ENCODE assay signal across 8 cellular contexts in genomic region chr17:49360796-49361128, GRCh38. TPM values are rescaled to one million over a fixed set of nuclear protein-coding genes. Genes with fewer than 3 reads are reported as not detected.
A peak's percentile ranks its signal among the peaks of the same experiment; 100 is the strongest.
DNase-seq lines count a peak whose midpoint lies in the region; ATAC-seq and TF ChIP-seq lines count a peak whose summit lies in the region.

No MANE protein-coding gene starts in this region.

- no peak for DNase-seq in activated T-cell treated with anti-CD3 and anti-CD28 coated beads, Interleukin-2, amount 50 U/mL, for 24 hours
- DNase-seq in activated T-cell treated with anti-CD3 and anti-CD28 coated beads for 4 hours (no peak), T-cell (no peak), fibroblast of mammary gland (ENCODE audit: low read depth) (no peak), retinal pigment epithelial cell (ENCODE audit: low read depth) (no peak), ACHN (no peak), NCI-H1694 treated with DMSO at 0.1 percent for 48 hours (lab: John Stamatoyannopoulos, UW) (no peak), germinal center (ENCODE audit: low spot score) (no peak)

- H3K4me3 ChIP-seq in fibroblast of mammary gland (ENCODE audit: control insufficient read depth, low read depth, low read length) (peak overlapping the region; percentile 86), retinal pigment epithelial cell (ENCODE audit: low read length) (peak overlapping the region; percentile 83)

- CTCF ChIA-PET in T-cell (lab: Charles Lee), result interaction anchor here in 1 of 2 donors (0.6 to 1.4 kb wide), 5 partner anchors 8 to 315 kb away, joined by 3 to 7 read pairs (median 4); no protein-coding TSS in a partner anchor

- peak overlapping the region; percentile 95 for H3K27ac Mint-ChIP-seq in activated T-cell treated with anti-CD3 and anti-CD28 coated beads, Interleukin-2, amount 50 U/mL, for 24 hours
- peak overlapping the region; percentile 93 to 95 for H3K27ac Mint-ChIP-seq in T-cell

- TF ChIP-seq CTCF in fibroblast of mammary gland (conservative IDR thresholded peaks at IDR 0.05; ENCODE audit: control insufficient read depth, insufficient read depth, low read depth, low read length), result no peak
- no peak for TF ChIP-seq CTCF in retinal pigment epithelial cell (conservative IDR thresholded peaks at IDR 0.05; ENCODE audit: low read depth, low read length)

- ATAC-seq in T-cell (replicated peaks in 1 of 4), result no peak

- in situ Hi-C loops in ACHN (cut with HindIII; ENCODE audit: low pct_ligation_motif_present, low pct_unique_long_range_greater_than_20kb, low sequenced_read_pairs), result no loop called here

- peak overlapping the region; percentile 88 for H3K4me3 Mint-ChIP-seq in activated T-cell treated with anti-CD3 and anti-CD28 coated beads, Interleukin-2, amount 50 U/mL, for 24 hours
- H3K4me3 Mint-ChIP-seq in T-cell, result peak overlapping the region; percentile 83 to 95 (median 91)

- POLR2A ChIA-PET in T-cell (lab: Charles Lee), result no interaction called here

- peaks cover 61% of the 10 kb centered on the region for H3K4me1 Mint-ChIP-seq in activated T-cell treated with anti-CD3 and anti-CD28 coated beads, Interleukin-2, amount 50 U/mL, for 24 hours (ENCODE audit: low read depth)
- H3K4me1 Mint-ChIP-seq in T-cell, result peaks cover 55 to 69% (median 63%) of the 10 kb centered on the region in 3 donors

- H3K36me3 Mint-ChIP-seq in activated T-cell treated with anti-CD3 and anti-CD28 coated beads, Interleukin-2, amount 50 U/mL, for 24 hours (ENCODE audit: low read depth), result peaks cover 5% of the 10 kb centered on the region
- H3K36me3 Mint-ChIP-seq in T-cell, result no peaks in the 10 kb centered on the region

- H3K27me3 Mint-ChIP-seq in activated T-cell treated with anti-CD3 and anti-CD28 coated beads, Interleukin-2, amount 50 U/mL, for 24 hours, result no peaks in the 10 kb centered on the region
- H3K27me3 Mint-ChIP-seq in T-cell, result no peaks in the 10 kb centered on the region

- H3K9me3 Mint-ChIP-seq in activated T-cell treated with anti-CD3 and anti-CD28 coated beads, Interleukin-2, amount 50 U/mL, for 24 hours, result no peaks in the 10 kb centered on the region
- H3K9me3 Mint-ChIP-seq in T-cell, result no peaks in the 10 kb centered on the region

RNA-seq across cellular contexts. Expression of gene ZNF652, which starts 1.3 kb away (rescaled TPM):
- 10 to 100 TPM; 51.0 to 61.0 (median 57.1) TPM for total RNA-seq in T-cell

RNA-seq across cellular contexts. Expression of gene PHB1, which starts 53.9 kb away (rescaled TPM):
- total RNA-seq in T-cell, result 10 to 100 TPM; 49.4 to 84.6 (median 74.7) TPM
